ENCODE assay signal across 25 cellular contexts in genomic region chr6:16369989-16370388, GRCh38.
"Had no signal": no experiment of that assay in that cellular context is flagged by ENCODE, and none has a peak within 500 bp of the region (broad histone marks: within the 10 kb centered on the region; RNA-seq: fewer than 3 reads in every experiment).

No MANE protein-coding gene starts in this region.

- H3K4me3 Mint-ChIP-seq: immature natural killer cell; mesothelial cell of epicardium; natural killer cell treated with Interleukin-12 subunit alpha and Interleukin-12 subunit beta and Interleukin-15 and Interleukin-18, amount 100 ng/mL, for 72 hours; neural crest cell; stimulated activated naive CD8-positive, alpha-beta T cell treated with anti-CD3 and anti-CD28 coated beads, Interleukin-15, amount 100 ng/mL, for 72 hours had no signal

- H3K9ac ChIP-seq: parathyroid adenoma had no signal

- H3K36me3 Mint-ChIP-seq: immature natural killer cell; naive B cell; natural killer cell treated with Interleukin-12 subunit alpha and Interleukin-12 subunit beta and Interleukin-15 and Interleukin-18, amount 100 ng/mL, for 72 hours had no signal

- H3K4me3 ChIP-seq: coronary artery, lower lobe of right lung, mucosa of descending colon, right lobe of liver, suprapubic skin, transverse colon had no signal

- H3K79me2 ChIP-seq: parathyroid adenoma had no signal

- H3K27me3 Mint-ChIP-seq: memory B cell; natural killer cell treated with Interleukin-12 subunit alpha and Interleukin-12 subunit beta and Interleukin-15 and Interleukin-18, amount 100 ng/mL, for 72 hours; progenitor cell of endocrine pancreas; stimulated activated naive CD8-positive, alpha-beta T cell treated with anti-CD3 and anti-CD28 coated beads, Interleukin-15, amount 100 ng/mL, for 72 hours had no signal

- H3K27ac ChIP-seq: coronary artery, lower lobe of right lung, neutrophil, parathyroid adenoma, right lobe of liver, suprapubic skin, transverse colon had no signal

- H3K36me3 ChIP-seq: lower lobe of right lung, right lobe of liver, suprapubic skin, transverse colon had no signal

- ATAC-seq: left ventricle myocardium superior; lower lobe of right lung; mucosa of descending colon; natural killer cell treated with Interleukin-12 subunit alpha and Interleukin-12 subunit beta and Interleukin-15 and Interleukin-18, amount 100 ng/mL, for 72 hours; right lobe of liver; stimulated activated naive CD8-positive, alpha-beta T cell treated with anti-CD3 and anti-CD28 coated beads, Interleukin-15, amount 100 ng/mL, for 72 hours had no signal

- DNase-seq: dermis blood vessel endothelial cell; effector memory CD4-positive, alpha-beta T cell; hypothalamus; immature natural killer cell; left ventricle myocardium superior; lower lobe of right lung; mucosa of descending colon; naive B cell; right lobe of liver; small intestine; stimulated activated CD4-positive, alpha-beta T cell treated with anti-CD3 and anti-CD28 coated beads, Interleukin-15, amount 100 ng/mL, for 24 hours; stimulated activated CD4-positive, alpha-beta T cell treated with anti-CD3 and anti-CD28 coated beads, Interleukin-2, amount 100 ng/mL, for 48 hours; stimulated activated CD8-positive, alpha-beta memory T cell treated with anti-CD3 and anti-CD28 coated beads, Interleukin-4, amount 100 ng/mL, for 48 hours; stimulated activated naive CD4-positive, alpha-beta T cell; stimulated activated naive CD8-positive, alpha-beta T cell treated with anti-CD3 and anti-CD28 coated beads, Interleukin-15, amount 100 ng/mL, for 72 hours; transverse colon had no signal

- H3K27ac Mint-ChIP-seq: memory B cell; mesothelial cell of epicardium; natural killer cell treated with Interleukin-12 subunit alpha and Interleukin-12 subunit beta and Interleukin-15 and Interleukin-18, amount 100 ng/mL, for 72 hours; progenitor cell of endocrine pancreas; stimulated activated naive CD8-positive, alpha-beta T cell treated with anti-CD3 and anti-CD28 coated beads, Interleukin-15, amount 100 ng/mL, for 72 hours had no signal

- H3K9me3 Mint-ChIP-seq: immature natural killer cell; natural killer cell treated with Interleukin-12 subunit alpha and Interleukin-12 subunit beta and Interleukin-15 and Interleukin-18, amount 100 ng/mL, for 72 hours; neural crest cell; stimulated activated naive CD8-positive, alpha-beta T cell treated with anti-CD3 and anti-CD28 coated beads, Interleukin-15, amount 100 ng/mL, for 72 hours had no signal

- H3K27me3 ChIP-seq: neutrophil, right lobe of liver, suprapubic skin, transverse colon had no signal

- H3K4me1 ChIP-seq: parathyroid adenoma, transverse colon had no signal

- H3K9me3 ChIP-seq: lower lobe of right lung, mucosa of descending colon, neutrophil, right lobe of liver, suprapubic skin, transverse colon had no signal

- H2AFZ ChIP-seq: parathyroid adenoma had no signal

- H3K4me1 Mint-ChIP-seq: immature natural killer cell had no signal
